In the genomic region with DNA sequence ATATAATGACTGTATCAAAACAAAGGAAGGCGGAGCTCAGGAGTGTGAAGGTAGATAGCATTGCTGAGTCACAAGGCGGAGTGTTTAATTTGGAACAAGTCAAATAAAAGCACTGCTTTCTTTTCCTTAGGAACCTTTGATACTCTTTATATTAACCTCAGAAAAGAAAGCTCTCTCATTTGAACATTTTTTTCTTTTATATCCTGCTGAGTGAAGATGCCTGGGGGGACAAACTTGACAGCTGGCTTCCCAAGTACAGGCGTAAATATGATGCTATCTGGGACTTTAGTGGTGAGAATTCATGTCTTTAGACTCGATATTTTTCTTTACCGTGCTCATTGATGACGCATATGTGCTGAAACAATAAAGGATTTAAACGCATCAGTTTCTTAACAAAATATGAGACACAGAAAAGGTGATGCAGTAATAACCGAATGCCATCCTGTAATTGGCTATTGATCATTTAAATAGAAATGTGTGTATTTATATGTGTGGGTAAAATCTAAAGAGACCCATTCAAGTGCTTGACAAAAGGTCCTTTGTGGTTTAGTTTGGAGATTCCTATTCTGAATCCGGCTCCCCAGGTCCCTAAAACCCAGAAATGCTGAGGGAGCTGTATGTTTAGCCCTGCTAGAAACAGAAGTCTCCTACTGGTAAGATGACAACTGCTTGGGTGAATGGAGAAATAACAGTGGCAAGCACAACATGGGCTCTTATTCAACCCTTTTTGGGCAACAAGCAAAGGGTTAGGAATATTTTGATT, we compare ENCODE assay signal across 12 cellular contexts.
DNase-seq lines count a peak whose midpoint lies in the region; ATAC-seq and TF ChIP-seq lines count a peak whose summit lies in the region.
"Had no signal": no experiment of that assay in that cellular context is flagged by ENCODE, and none has a peak within 500 bp of the region (broad histone marks: within the 10 kb centered on the region; RNA-seq: fewer than 3 reads in every experiment).

No MANE protein-coding gene starts in this region.

- H3K9me3 ChIP-seq in mammary epithelial cell (replicated peaks; ENCODE audit: insufficient read depth, low read length), result no peaks in the 10 kb centered on the region
- no peaks in the 10 kb centered on the region for H3K9me3 ChIP-seq in lung (ENCODE audit: control insufficient read depth in 2 of 2, insufficient read depth in 1 of 2, low read length in 1 of 2)

- CTCF ChIA-PET in mammary epithelial cell (lab: Charles Lee; ENCODE audit: low non-redundant PET), result no interaction called here

- H3K27me3 ChIP-seq in mammary epithelial cell (ENCODE audit: insufficient read depth, low read length) (no peaks in the 10 kb centered on the region), lung (ENCODE audit: control insufficient read depth, insufficient read depth) (no peaks in the 10 kb centered on the region)

- ATAC-seq in lung (ENCODE audit: insufficient read depth, low FRiP score), result peak; percentile 35
- ATAC-seq in GM18868 (IDR thresholded peaks at IDR 0.05; ENCODE audit: unreplicated experiment), result no peak
- no peak for ATAC-seq in GM19023 (IDR thresholded peaks at IDR 0.05; ENCODE audit: unreplicated experiment)
- ATAC-seq: stimulated activated effector memory CD8-positive, alpha-beta T cell treated with anti-CD3 and anti-CD28 coated beads, Interleukin-12 subunit alpha, Interleukin-12 subunit beta, amount 100 ng/mL, for 72 hours had no signal

- 39% methylated on average over 9 of the region's 9 CpGs for WGBS in mammary epithelial cell (ENCODE audit: low coverage, missing lambda C conversion rate)
- WGBS in lung, 2 donors, result 69 to 90% methylated on average over 9 of the region's 9 CpGs

- H4K20me1 ChIP-seq in mammary epithelial cell (ENCODE audit: insufficient read depth, low read length), result no peaks in the 10 kb centered on the region

- intact Hi-C loops in mammary epithelial cell (cut with micrococcal nuclease), result no loop called here

- peak; percentile 71 for DNase-seq in NCI-H2081 treated with DMSO at 0.1 percent for 48 hours (lab: John Stamatoyannopoulos, UW)
- peak; percentile 73 for DNase-seq in mammary epithelial cell
- no peak for DNase-seq in lung (ENCODE audit: low spot score)
- no peak for DNase-seq in DMS153 (lab: John Stamatoyannopoulos, UW)
- no peak for DNase-seq in GDM1 (lab: John Stamatoyannopoulos, UW)
- DNase-seq: MM.1S, occipital lobe, T-helper 2 cell had no signal

- H3K79me2 ChIP-seq in mammary epithelial cell (ENCODE audit: insufficient read depth, low read length), result no peaks in the 10 kb centered on the region

- TF ChIP-seq CTCF in 22Rv1 (IDR thresholded peaks at IDR 0.05) (no peak), mammary epithelial cell (conservative IDR thresholded peaks at IDR 0.05 in 1 of 2, IDR thresholded peaks at IDR 0.05 in 1 of 2; ENCODE audit: extremely low read depth in 1 of 2, insufficient read depth in 1 of 2, low read depth in 1 of 2, low read length in 2 of 2) (no peak), lung (IDR thresholded peaks at IDR 0.05; ENCODE audit: control extremely low read depth, extremely low read depth) (no peak)

- H3K9ac ChIP-seq in mammary epithelial cell (ENCODE audit: insufficient read depth, low read length), result no peak overlapping the region

- in situ Hi-C loops in mammary epithelial cell (cut with MboI; ENCODE audit: low sequenced_read_pairs in 2 of 2), result no loop called here

- H3K4me1 ChIP-seq in mammary epithelial cell (ENCODE audit: insufficient read depth, low read length), result peaks cover 13% of the 10 kb centered on the region
- H3K4me1 ChIP-seq in lung (ENCODE audit: control insufficient read depth in 2 of 2, insufficient read depth in 2 of 2, low read length in 2 of 2), result no peaks in the 10 kb centered on the region

- H3K4me3 ChIP-seq in mammary epithelial cell (replicated peaks in 1 of 3; ENCODE audit: insufficient read depth in 1 of 3, low read depth in 2 of 3, low read length in 3 of 3), result peak overlapping the region; percentile 23 to 50 (median 23)
- H3K4me3 ChIP-seq in lung, result no peak overlapping the region

- BruUV-seq in mammary epithelial cell (replicated peaks; lab: Mats Ljungman, UMichigan), result no TSS peak

- H3K27ac ChIP-seq in 22Rv1 (peak overlapping the region; percentile 44), mammary epithelial cell (ENCODE audit: insufficient read depth, low read depth, low read length) (peak overlapping the region; percentile 66), lung (ENCODE audit: low read depth in 1 of 2, low read length in 1 of 2) (no peak overlapping the region)

- peak overlapping the region; percentile 43 for H3K4me2 ChIP-seq in mammary epithelial cell (ENCODE audit: insufficient read depth, low read depth, low read length)

- dilution Hi-C loops in mammary epithelial cell (cut with HindIII; ENCODE audit: low sequenced_read_pairs), result no loop called here

- peak overlapping the region; percentile 40 for H2AFZ ChIP-seq in mammary epithelial cell (ENCODE audit: low read depth, low read length)

- H3K36me3 ChIP-seq in mammary epithelial cell (ENCODE audit: insufficient read depth, low read length) (no peaks in the 10 kb centered on the region), lung (ENCODE audit: control insufficient read depth in 2 of 2, insufficient read depth in 2 of 2, low read length in 2 of 2) (no peaks in the 10 kb centered on the region)

Comparison
In these comparisons a context has a peak if more than half of its experiments do, and no peak if none do; other contexts are left out.
1. H3K27ac ChIP-seq: peak in 22Rv1 (single experiment) and mammary epithelial cell (single experiment); none in lung (0 of 2).
2. DNase-seq: peak in NCI-H2081 treated with DMSO at 0.1 percent for 48 hours (single experiment) and mammary epithelial cell (single experiment); none in lung (single experiment), DMS153 (single experiment) and GDM1 (single experiment).